In genomic region chr12:116104167-116104750, GRCh38 we compare ENCODE assay signal across 21 cellular contexts.
"Had no signal": no experiment of that assay in that cellular context is flagged by ENCODE, and none has a peak within 500 bp of the region (broad histone marks: within the 10 kb centered on the region; RNA-seq: fewer than 3 reads in every experiment).

No MANE protein-coding gene starts in this region.

- DNase-seq: activated CD4-positive, alpha-beta T cell treated with anti-CD3 and anti-CD28 coated beads for 1 hour; activated CD4-positive, alpha-beta T cell treated with anti-CD3 and anti-CD28 coated beads, Interleukin-2, amount 10 ng/mL, durations not matched to agents 24 days and 14 days; activated CD4-positive, alpha-beta T cell treated with anti-CD3 and anti-CD28 coated beads, Interleukin-2, amount 50 U/mL, for 48 hours; activated CD8-positive, alpha-beta memory T cell treated with anti-CD3 and anti-CD28 coated beads, Interleukin-2, amount 10 ng/mL, durations not matched to agents 7 days and 5 days; activated effector memory CD4-positive, alpha-beta T cell treated with Interleukin-2 at 50 U/mL for 16 hours; activated naive CD4-positive, alpha-beta T cell; activated T-cell treated with anti-CD3 and anti-CD28 coated beads, Interleukin-2, amount 50 U/mL, for 24 hours; aorta; caudate nucleus; NCI-H1092; NCI-H1930; NCI-H446; NCI-H526; PC-9; SHP77 treated with DMSO at 0.1 percent for 48 hours had no signal

- ATAC-seq: activated CD8-positive, alpha-beta memory T cell treated with anti-CD3 and anti-CD28 coated beads, Interleukin-2, amount 10 ng/mL, durations not matched to agents 7 days and 5 days; WTC11 had no signal

- H3K27me3 ChIP-seq: breast epithelium had no signal

- H3K36me3 ChIP-seq: breast epithelium had no signal

- H3K9ac ChIP-seq: KMS-11 had no signal

- H3K4me3 ChIP-seq: breast epithelium, PC-9 had no signal

- H3K9me3 ChIP-seq: breast epithelium had no signal

- H3K4me2 ChIP-seq: KMS-11, PC-9 had no signal

- H3K27ac ChIP-seq: breast epithelium, KMS-11, PC-9 had no signal

- H2AFZ ChIP-seq: PC-9 had no signal

- H3K9me3 Mint-ChIP-seq: activated naive CD4-positive, alpha-beta T cell treated with anti-CD3 and anti-CD28 coated beads, Interleukin-2, amount 50 U/mL, for 24 hours; activated T-cell treated with anti-CD3 and anti-CD28 coated beads, Interleukin-2, amount 50 U/mL, for 24 hours; activated T-helper 1 cell treated with anti-CD3 and anti-CD28 coated beads, Interleukin-12 subunit alpha, Interleukin-12 subunit beta, Interleukin-2, Interleukin-4 antibody, amounts not matched to agents 30 ng/mL and 10 ng/mL and 1 ng/mL, durations not matched to agents 14 hours and 24 hours and 36 hours; T-helper 1 cell treated with Interleukin-12 subunit alpha and Interleukin-12 subunit beta and Interleukin-4 antibody, amounts not matched to agents 30 μg/mL and 1 μg/mL, for 36 hours had no signal

- H3K4me1 ChIP-seq: breast epithelium had no signal

- H3K4me3 Mint-ChIP-seq: activated CD4-positive, alpha-beta T cell treated with anti-CD3 and anti-CD28 coated beads, Interleukin-2, amount 10 ng/mL, durations not matched to agents 24 days and 14 days; activated CD8-positive, alpha-beta memory T cell treated with anti-CD3 and anti-CD28 coated beads, Interleukin-2, amount 10 ng/mL, durations not matched to agents 7 days and 5 days; activated naive CD4-positive, alpha-beta T cell treated with anti-CD3 and anti-CD28 coated beads, Interleukin-2, amount 50 U/mL, for 24 hours; activated T-cell treated with anti-CD3 and anti-CD28 coated beads, Interleukin-2, amount 50 U/mL, for 24 hours; activated T-helper 1 cell treated with anti-CD3 and anti-CD28 coated beads, Interleukin-12 subunit alpha, Interleukin-12 subunit beta, Interleukin-2, Interleukin-4 antibody, amounts not matched to agents 30 ng/mL and 10 ng/mL and 1 ng/mL, durations not matched to agents 14 hours and 24 hours and 36 hours; T-helper 1 cell treated with Interleukin-12 subunit alpha and Interleukin-12 subunit beta and Interleukin-4 antibody, amounts not matched to agents 30 μg/mL and 1 μg/mL, for 36 hours; WTC11 had no signal

- H3K27ac Mint-ChIP-seq: activated CD4-positive, alpha-beta T cell treated with anti-CD3 and anti-CD28 coated beads, Interleukin-2, amount 10 ng/mL, durations not matched to agents 24 days and 14 days; activated CD8-positive, alpha-beta memory T cell treated with anti-CD3 and anti-CD28 coated beads, Interleukin-2, amount 10 ng/mL, durations not matched to agents 7 days and 5 days; activated naive CD4-positive, alpha-beta T cell treated with anti-CD3 and anti-CD28 coated beads, Interleukin-2, amount 50 U/mL, for 24 hours; activated T-cell treated with anti-CD3 and anti-CD28 coated beads, Interleukin-2, amount 50 U/mL, for 24 hours; activated T-helper 1 cell treated with anti-CD3 and anti-CD28 coated beads, Interleukin-12 subunit alpha, Interleukin-12 subunit beta, Interleukin-2, Interleukin-4 antibody, amounts not matched to agents 30 ng/mL and 10 ng/mL and 1 ng/mL, durations not matched to agents 14 hours and 24 hours and 36 hours; T-helper 1 cell treated with Interleukin-12 subunit alpha and Interleukin-12 subunit beta and Interleukin-4 antibody, amounts not matched to agents 30 μg/mL and 1 μg/mL, for 36 hours; WTC11 had no signal

- H3K27me3 Mint-ChIP-seq: activated CD4-positive, alpha-beta T cell treated with anti-CD3 and anti-CD28 coated beads, Interleukin-2, amount 10 ng/mL, durations not matched to agents 24 days and 14 days; activated CD8-positive, alpha-beta memory T cell treated with anti-CD3 and anti-CD28 coated beads, Interleukin-2, amount 10 ng/mL, durations not matched to agents 7 days and 5 days; activated naive CD4-positive, alpha-beta T cell treated with anti-CD3 and anti-CD28 coated beads, Interleukin-2, amount 50 U/mL, for 24 hours; activated T-cell treated with anti-CD3 and anti-CD28 coated beads, Interleukin-2, amount 50 U/mL, for 24 hours had no signal
